ENCODE assay signal across 18 cellular contexts in the genomic region with DNA sequence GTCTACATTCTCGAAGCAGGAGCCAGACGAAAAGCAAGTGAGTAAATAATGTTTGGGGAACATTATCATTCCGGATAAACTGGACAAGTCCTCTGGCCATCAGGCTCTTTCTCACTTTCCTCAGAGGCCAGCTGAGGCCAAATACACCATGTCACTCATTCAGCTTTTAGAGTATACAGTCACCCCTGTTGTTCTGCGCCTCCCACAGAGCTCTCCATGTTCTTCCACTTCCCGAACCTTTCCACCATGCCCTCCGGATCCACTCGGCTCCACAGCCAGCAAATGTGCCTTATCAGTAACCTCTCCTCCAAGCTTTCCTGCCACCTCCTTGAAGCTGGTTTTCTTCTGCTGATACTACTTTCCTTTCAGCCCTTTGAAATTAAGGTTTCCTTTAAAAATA. TPM values are rescaled to one million over a fixed set of nuclear protein-coding genes. Genes with fewer than 3 reads are reported as not detected.
DNase-seq lines count a peak whose midpoint lies in the region; ATAC-seq and TF ChIP-seq lines count a peak whose summit lies in the region.
"Had no signal": no experiment of that assay in that cellular context is flagged by ENCODE, and none has a peak within 500 bp of the region (broad histone marks: within the 10 kb centered on the region; RNA-seq: fewer than 3 reads in every experiment).

No MANE protein-coding gene starts in this region.

- peaks cover 32% of the 10 kb centered on the region for H3K4me1 Mint-ChIP-seq in activated CD4-positive, alpha-beta T cell treated with anti-CD3 and anti-CD28 coated beads, Interleukin-2, amount 10 ng/mL, durations not matched to agents 7 days and 5 days
- H3K4me1 Mint-ChIP-seq in T-helper 17 cell (peaks cover 23% of the 10 kb centered on the region), neural crest cell (no peaks in the 10 kb centered on the region)
- peaks cover 17 to 23% of the 10 kb centered on the region in 2 donors for H3K4me1 Mint-ChIP-seq in effector memory CD8-positive, alpha-beta T cell (ENCODE audit: low read depth in 2 of 2)

- no peak overlapping the region for H3K4me3 Mint-ChIP-seq in activated CD4-positive, alpha-beta T cell treated with anti-CD3 and anti-CD28 coated beads, Interleukin-2, amount 10 ng/mL, durations not matched to agents 7 days and 5 days
- no peak overlapping the region for H3K4me3 Mint-ChIP-seq in T-helper 17 cell
- no peak overlapping the region for H3K4me3 Mint-ChIP-seq in effector memory CD8-positive, alpha-beta T cell
- no peak overlapping the region for H3K4me3 Mint-ChIP-seq in neural crest cell
- H3K4me3 Mint-ChIP-seq: nephron had no signal

- no peaks in the 10 kb centered on the region for H3K9me3 Mint-ChIP-seq in activated CD4-positive, alpha-beta T cell treated with anti-CD3 and anti-CD28 coated beads, Interleukin-2, amount 10 ng/mL, durations not matched to agents 7 days and 5 days
- no peaks in the 10 kb centered on the region for H3K9me3 Mint-ChIP-seq in effector memory CD8-positive, alpha-beta T cell
- no peaks in the 10 kb centered on the region for H3K9me3 Mint-ChIP-seq in neural crest cell
- H3K9me3 Mint-ChIP-seq: nephron had no signal

- DNase-seq in activated CD4-positive, alpha-beta T cell treated with anti-CD3 and anti-CD28 coated beads, Interleukin-2, amount 10 ng/mL, durations not matched to agents 7 days and 5 days: no peak
- no peak for DNase-seq in activated CD4-positive, alpha-beta T cell treated with anti-CD3 and anti-CD28 coated beads, Interleukin-2, amount 50 U/mL, for 48 hours
- DNase-seq in T-helper 17 cell (no peak), neural crest cell (ENCODE audit: low read depth, low spot score) (no peak), HCEC 1CT (no peak), NCI-H1105 (lab: John Stamatoyannopoulos, UW) (no peak)
- no peak for DNase-seq in effector memory CD8-positive, alpha-beta T cell
- DNase-seq: activated CD4-positive, alpha-beta T cell treated with anti-CD3 and anti-CD28 coated beads, Interleukin-2, amount 50 U/mL, for 4 hours; activated effector memory CD4-positive, alpha-beta T cell treated with anti-CD3 and anti-CD28 coated beads, Interleukin-2, amount 50 U/mL, for 16 hours; dermis blood vessel endothelial cell; NCI-H1417 treated with DMSO at 0.1 percent for 48 hours; NCI-H2171; PC-9; stimulated activated naive CD4-positive, alpha-beta T cell treated with Interleukin-2 at 50 U/mL for 16 hours; trophoblast cell had no signal

- no peaks in the 10 kb centered on the region for H3K27me3 Mint-ChIP-seq in activated CD4-positive, alpha-beta T cell treated with anti-CD3 and anti-CD28 coated beads, Interleukin-2, amount 10 ng/mL, durations not matched to agents 7 days and 5 days
- H3K27me3 Mint-ChIP-seq in T-helper 17 cell (no peaks in the 10 kb centered on the region), neural crest cell (ENCODE audit: low read depth) (no peaks in the 10 kb centered on the region)
- H3K27me3 Mint-ChIP-seq in effector memory CD8-positive, alpha-beta T cell: no peaks in the 10 kb centered on the region

- H3K27ac Mint-ChIP-seq in activated CD4-positive, alpha-beta T cell treated with anti-CD3 and anti-CD28 coated beads, Interleukin-2, amount 10 ng/mL, durations not matched to agents 7 days and 5 days: peak overlapping the region; percentile 34
- H3K27ac Mint-ChIP-seq in T-helper 17 cell (peak overlapping the region; percentile 94), neural crest cell (ENCODE audit: unreplicated experiment) (peak overlapping the region; percentile 9)
- peak overlapping the region; percentile 0 to 82 for H3K27ac Mint-ChIP-seq in effector memory CD8-positive, alpha-beta T cell
- H3K27ac Mint-ChIP-seq: nephron had no signal

- no peak for ATAC-seq in T-helper 17 cell
- no peak for ATAC-seq in effector memory CD8-positive, alpha-beta T cell (replicated peaks)
- no peak for ATAC-seq in GM19035 (IDR thresholded peaks at IDR 0.05; ENCODE audit: unreplicated experiment)
- ATAC-seq: A549 had no signal

- no peaks in the 10 kb centered on the region for H3K9me3 ChIP-seq in T-helper 17 cell (ENCODE audit: control insufficient read depth, low read length, poor library complexity, severe bottlenecking)
- H3K9me3 ChIP-seq: A549 had no signal

- TF ChIP-seq CTCF in neural crest cell (conservative IDR thresholded peaks at IDR 0.05): no peak

- CTCF ChIA-PET in activated CD4-positive, alpha-beta T cell treated with anti-CD3 and anti-CD28 coated beads, Interleukin-2, amount 10 ng/mL, durations not matched to agents 7 days and 5 days (lab: Charles Lee): interaction anchor here (0.7 to 0.9 kb wide), 2 partner anchors 26 to 32 kb away, joined by 3 to 4 read pairs; no protein-coding TSS in a partner anchor

- POLR2A ChIA-PET in activated CD4-positive, alpha-beta T cell treated with anti-CD3 and anti-CD28 coated beads, Interleukin-2, amount 10 ng/mL, durations not matched to agents 7 days and 5 days (lab: Charles Lee): interaction anchor here (0.7 kb wide), 2 partner anchors 32 to 111 kb away, joined by 4 to 17 read pairs; a partner anchor contains a TSS

- H3K36me3 Mint-ChIP-seq in activated CD4-positive, alpha-beta T cell treated with anti-CD3 and anti-CD28 coated beads, Interleukin-2, amount 10 ng/mL, durations not matched to agents 7 days and 5 days (ENCODE audit: low read depth): peaks cover 37% of the 10 kb centered on the region
- H3K36me3 Mint-ChIP-seq in T-helper 17 cell (ENCODE audit: low read depth) (peaks cover 12% of the 10 kb centered on the region), neural crest cell (ENCODE audit: low read depth) (peaks cover 17% of the 10 kb centered on the region)
- H3K36me3 Mint-ChIP-seq in effector memory CD8-positive, alpha-beta T cell (ENCODE audit: insufficient read depth): peaks cover 65% of the 10 kb centered on the region

RNA-seq across cellular contexts. Expression of a gene that starts 31.7 kb away (rescaled TPM):
- total RNA-seq in activated CD4-positive, alpha-beta T cell treated with anti-CD3 and anti-CD28 coated beads, Interleukin-2, amount 10 ng/mL, durations not matched to agents 7 days and 5 days: 10 to 100 TPM; 34.9 to 37.3 TPM
- 10 to 100 TPM; 35.4 to 43.6 TPM for total RNA-seq in T-helper 17 cell
- total RNA-seq in neural crest cell: 27.4 and 32.7 TPM in 2 replicates

RNA-seq across cellular contexts. Expression of a gene that starts 37.7 kb away (rescaled TPM):
- 10 to 100 TPM; 24.7 to 27.2 TPM for total RNA-seq in activated CD4-positive, alpha-beta T cell treated with anti-CD3 and anti-CD28 coated beads, Interleukin-2, amount 10 ng/mL, durations not matched to agents 7 days and 5 days
- total RNA-seq in T-helper 17 cell (10 to 100 TPM; 15.2 to 18.2 TPM), neural crest cell (15.0 and 15.5 TPM in 2 replicates)

Comparison
In these comparisons a context has a peak if more than half of its experiments do, and no peak if none do; other contexts are left out.
1. H3K27ac Mint-ChIP-seq: peak in every context shown above with its lines; median percentile 94 in T-helper 17 cell; 41 in effector memory CD8-positive, alpha-beta T cell; 34 in activated CD4-positive, alpha-beta T cell treated with anti-CD3 and anti-CD28 coated beads, Interleukin-2, amount 10 ng/mL, durations not matched to agents 7 days and 5 days; 9 in neural crest cell.